In the genomic region with DNA sequence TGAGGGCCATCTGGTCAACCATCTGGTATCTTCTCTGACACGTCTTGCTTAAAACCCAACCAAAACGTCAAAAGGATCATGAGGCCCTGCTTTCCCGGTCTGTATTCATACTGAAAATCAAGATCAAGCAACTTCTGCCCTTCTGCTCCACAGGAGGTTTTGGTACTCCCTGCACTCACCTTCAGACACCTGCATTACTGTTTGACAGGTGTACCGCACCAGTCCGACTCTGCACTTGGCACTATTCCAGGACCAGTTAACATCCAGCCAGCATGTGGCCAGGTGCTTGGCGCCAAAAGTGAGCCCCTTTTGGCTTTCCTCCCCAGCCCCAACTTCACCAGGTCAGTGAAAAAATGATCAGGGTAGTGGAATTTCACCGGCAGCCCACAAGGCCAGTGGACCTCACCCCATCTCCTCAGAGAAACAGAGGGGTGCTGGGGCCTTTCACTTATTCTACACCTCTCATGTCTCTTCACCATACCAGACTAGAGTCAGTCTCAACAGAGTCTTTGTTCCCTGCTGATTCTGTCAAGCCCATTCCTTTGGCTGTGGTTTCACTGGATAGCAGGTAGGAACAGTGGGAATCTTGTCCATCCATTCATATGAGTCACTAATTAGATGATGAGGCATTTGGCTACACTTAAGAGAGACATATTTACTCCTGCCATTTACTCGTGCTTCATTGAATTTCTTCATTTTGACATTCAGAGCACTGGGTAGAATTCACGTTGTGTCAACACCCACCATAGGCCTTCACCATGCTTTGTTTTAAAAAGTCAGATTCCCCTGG, we compare ENCODE assay signal across 25 cellular contexts.
DNase-seq lines count a peak whose midpoint lies in the region; ATAC-seq lines count a peak whose summit lies in the region.
"Had no signal": no experiment of that assay in that cellular context is flagged by ENCODE, and none has a peak within 500 bp of the region (broad histone marks: within the 10 kb centered on the region; RNA-seq: fewer than 3 reads in every experiment).

No MANE protein-coding gene starts in this region.

- H2BK12ac ChIP-seq in neuronal stem cell (ENCODE audit: low read length): no peak overlapping the region

- no peak overlapping the region for H3K27ac ChIP-seq in neuronal stem cell (replicated peaks; ENCODE audit: low read length)
- H3K27ac ChIP-seq: C4-2B, left lung, right atrium auricular region had no signal

- no peak overlapping the region for H3K23ac ChIP-seq in neuronal stem cell (ENCODE audit: low read depth, low read length, poor library complexity)

- H3K18ac ChIP-seq in neuronal stem cell (ENCODE audit: low read length): no peak overlapping the region

- no peak overlapping the region for H3K4me3 ChIP-seq in neuronal stem cell (ENCODE audit: low read length in 2 of 2)
- H3K4me3 ChIP-seq: GM12878, left lung, right atrium auricular region had no signal

- H4K8ac ChIP-seq in neuronal stem cell (ENCODE audit: low read depth, low read length): no peak overlapping the region

- no peak overlapping the region for H3K14ac ChIP-seq in neuronal stem cell (ENCODE audit: low read length)

- peak overlapping the region; percentile 18 for H3K9ac ChIP-seq in neuronal stem cell (ENCODE audit: low read depth, low read length, poor library complexity)

- peaks cover 0 to 69% of the 10 kb centered on the region in 2 donors for H3K9me3 ChIP-seq in neuronal stem cell (replicated peaks in 1 of 2; ENCODE audit: control insufficient read depth in 2 of 2, insufficient read depth in 1 of 2, low read depth in 1 of 2, low read length in 2 of 2)
- H3K9me3 ChIP-seq: right atrium auricular region had no signal

- no peak overlapping the region for H2BK120ac ChIP-seq in neuronal stem cell (ENCODE audit: low read depth, low read length)

- H3K36me3 ChIP-seq in neuronal stem cell (replicated peaks in 1 of 2; ENCODE audit: control insufficient read depth in 2 of 2, insufficient read depth in 2 of 2, low read length in 2 of 2): no peaks in the 10 kb centered on the region
- H3K36me3 ChIP-seq: left lung, right atrium auricular region had no signal

- H3K79me1 ChIP-seq in neuronal stem cell (ENCODE audit: low read depth, low read length): no peaks in the 10 kb centered on the region

- H3K4me1 ChIP-seq in neuronal stem cell (ENCODE audit: control insufficient read depth in 2 of 2, insufficient read depth in 1 of 2, low read depth in 1 of 2, low read length in 2 of 2): no peaks in the 10 kb centered on the region
- H3K4me1 ChIP-seq: left lung, right atrium auricular region had no signal

- H3K4me2 ChIP-seq in neuronal stem cell (ENCODE audit: insufficient read depth, low read length, poor library complexity, severe bottlenecking): no peak overlapping the region

- no peaks in the 10 kb centered on the region for H3K27me3 ChIP-seq in neuronal stem cell (ENCODE audit: control insufficient read depth in 3 of 3, insufficient read depth in 3 of 3, low read depth in 1 of 3, low read length in 3 of 3)
- H3K27me3 ChIP-seq: left lung, right atrium auricular region had no signal

- ATAC-seq in GM18498 (IDR thresholded peaks at IDR 0.05; ENCODE audit: unreplicated experiment): no peak
- ATAC-seq: activated naive CD8-positive, alpha-beta T cell treated with anti-CD3 and anti-CD28 coated beads, Interleukin-2, amount 50 U/mL, for 24 hours; effector memory CD8-positive, alpha-beta T cell; GM12878; left lung had no signal

- H4K91ac ChIP-seq in neuronal stem cell (ENCODE audit: low read depth, low read length, poor library complexity): no peak overlapping the region

- no peak overlapping the region for H2BK15ac ChIP-seq in neuronal stem cell (ENCODE audit: low read length)

- DNase-seq in DMS79 treated with DMSO at 0.1 percent for 48 hours (lab: John Stamatoyannopoulos, UW) (peak; percentile 2), DMS79 (lab: John Stamatoyannopoulos, UW) (no peak), NCI-H146 (lab: John Stamatoyannopoulos, UW) (peak; percentile 98), RPMI7951 (ENCODE audit: low read depth) (peak; percentile 31), neuronal stem cell (ENCODE audit: low spot score) (no peak), hypothalamus (lab: John Stamatoyannopoulos, UW) (no peak), NCI-H2107 treated with DMSO at 0.1 percent for 48 hours (lab: John Stamatoyannopoulos, UW; ENCODE audit: unreplicated experiment) (no peak)
- DNase-seq: 8988T; activated CD4-positive, alpha-beta T cell treated with anti-CD3 and anti-CD28 coated beads, Interleukin-2, amount 50 U/mL, for 48 hours; activated naive CD4-positive, alpha-beta T cell; activated naive CD8-positive, alpha-beta T cell treated with anti-CD3 and anti-CD28 coated beads, Interleukin-2, amount 50 U/mL, for 24 hours; activated T-cell treated with anti-CD3 and anti-CD28 coated beads, Interleukin-2, amount 50 U/mL, for 48 hours; Calu3; central memory CD4-positive, alpha-beta T cell; effector memory CD8-positive, alpha-beta T cell; left lung; mesendoderm; NCI-H1092 treated with DMSO at 0.1 percent for 48 hours; NCI-H2081; small intestine; stimulated activated naive CD4-positive, alpha-beta T cell treated with Interleukin-2 at 50 U/mL for 16 hours had no signal

- H2AFZ ChIP-seq in neuronal stem cell (ENCODE audit: low read length): no peak overlapping the region

- no peak overlapping the region for H2BK5ac ChIP-seq in neuronal stem cell (ENCODE audit: low read length)

- H3K4ac ChIP-seq in neuronal stem cell (ENCODE audit: low read length): no peak overlapping the region

- H2AK5ac ChIP-seq in neuronal stem cell (ENCODE audit: low read depth, low read length): no peak overlapping the region

- WGBS in neuronal stem cell (ENCODE audit: extremely low coverage in 2 of 2, insufficient read length in 2 of 2, insufficient replicate concordance in 1 of 2), 2 donors: no CpG with 5 or more reads among the region's 9 CpGs

Comparison
In these comparisons a context has a peak if more than half of its experiments do, and no peak if none do; other contexts are left out.
1. DNase-seq: peak in DMS79 treated with DMSO at 0.1 percent for 48 hours (single experiment), NCI-H146 (single experiment) and RPMI7951 (single experiment); none in DMS79 (single experiment), neuronal stem cell (single experiment), hypothalamus (0 of 51) and NCI-H2107 treated with DMSO at 0.1 percent for 48 hours (single experiment).